Comparison of ENCODE assay signal across 20 cellular contexts in genomic region chr14:23457587-23458445, GRCh38. TPM values are rescaled to one million over a fixed set of nuclear protein-coding genes. Genes with fewer than 3 reads are reported as not detected.
A peak's percentile ranks its signal among the peaks of the same experiment; 100 is the strongest.
DNase-seq lines count a peak whose midpoint lies in the region; ATAC-seq and TF ChIP-seq lines count a peak whose summit lies in the region.
"Had no signal": no experiment of that assay in that cellular context is flagged by ENCODE, and none has a peak within 500 bp of the region (broad histone marks: within the 10 kb centered on the region; RNA-seq: fewer than 3 reads in every experiment).

No MANE protein-coding gene starts in this region.

- no peak for DNase-seq in Right ventricle myocardium superior
- DNase-seq in right atrium auricular region (ENCODE audit: low spot score) = no peak
- DNase-seq in M059J (ENCODE audit: low read depth) = peak; percentile 12
- peak; percentile 32 to 72 for DNase-seq in left colon
- no peak for DNase-seq in type B pancreatic cell (ENCODE audit: extremely low spot score, unreplicated experiment)
- DNase-seq in anterior cingulate cortex (lab: John Stamatoyannopoulos, UW) = no peak
- no peak for DNase-seq in effector CD8-positive, alpha-beta T cell (lab: John Stamatoyannopoulos, UW)
- no peak for DNase-seq in NCI-H1105 (lab: John Stamatoyannopoulos, UW)
- DNase-seq: 8988T, DMS153, EL, NCI-H1436 treated with DMSO at 0.1 percent for 48 hours, NCI-H2081, NCI-H748 treated with DMSO at 0.1 percent for 48 hours, RPMI8226 had no signal

- no peaks in the 10 kb centered on the region for H3K36me3 ChIP-seq in right atrium auricular region

- peaks cover 9% of the 10 kb centered on the region for H3K27me3 Mint-ChIP-seq in type B pancreatic cell

- intact Hi-C loops in Right ventricle myocardium superior (cut with DNase I) = loop anchor here (10.0 kb wide), 1 partner anchor 133 kb away; the partner anchor contains the start of gene PABPN1
- intact Hi-C loops in left colon (cut with DNase I, micrococcal nuclease) = no loop called here

- H3K4me3 ChIP-seq in right atrium auricular region = no peak overlapping the region

- H3K4me3 Mint-ChIP-seq in type B pancreatic cell = no peak overlapping the region
- H3K4me3 Mint-ChIP-seq: B cell had no signal

- H3K27ac ChIP-seq in right atrium auricular region = no peak overlapping the region
- H3K27ac ChIP-seq: KMS-11 had no signal

- no peaks in the 10 kb centered on the region for H3K36me3 Mint-ChIP-seq in type B pancreatic cell

- TF ChIP-seq CTCF in right atrium auricular region (IDR thresholded peaks at IDR 0.05) (no peak), type B pancreatic cell (conservative IDR thresholded peaks at IDR 0.05) (no peak)

- ATAC-seq in Right ventricle myocardium superior (ENCODE audit: poor library complexity) (peak; percentile 9), left colon (peak; percentile 100)

- H3K27ac Mint-ChIP-seq in type B pancreatic cell = peak overlapping the region; percentile 27
- H3K27ac Mint-ChIP-seq: B cell had no signal

- H3K4me1 ChIP-seq in right atrium auricular region = no peaks in the 10 kb centered on the region

- H3K9me3 Mint-ChIP-seq in type B pancreatic cell = no peaks in the 10 kb centered on the region

- no peaks in the 10 kb centered on the region for H3K27me3 ChIP-seq in right atrium auricular region

- no peaks in the 10 kb centered on the region for H3K4me1 Mint-ChIP-seq in type B pancreatic cell (ENCODE audit: unreplicated experiment)
- H3K4me1 Mint-ChIP-seq: B cell had no signal

- H3K9me3 ChIP-seq in right atrium auricular region = no peaks in the 10 kb centered on the region

RNA-seq across cellular contexts. Expression of gene NGDN, which starts 11.7 kb away (rescaled TPM):
- total RNA-seq in Right ventricle myocardium superior (17.0 TPM), right atrium auricular region (10 to 100 TPM; 19.5 to 24.3 TPM), left colon (10 to 100 TPM; 22.2 to 24.1 TPM), type B pancreatic cell (ENCODE audit: low replicate concordance) (36.5 and 51.1 TPM in 2 replicates)
- total RNA-seq in M059J (2014; rRNA removed; shearing (Covaris generic)) = 37.3 and 46.4 TPM in 2 replicates

RNA-seq across cellular contexts. Expression of gene MYH7, which starts 22.4 kb away (rescaled TPM):
- total RNA-seq in Right ventricle myocardium superior = 11,793 TPM
- total RNA-seq in right atrium auricular region = 1,000 to 10,000 TPM; 1,082 to 4,592 TPM
- not detected in 2 replicates for total RNA-seq in M059J (2014; rRNA removed; shearing (Covaris generic))
- not detected for total RNA-seq in left colon
- total RNA-seq in type B pancreatic cell (ENCODE audit: low replicate concordance) = 0.14 TPM in 1 of 2 replicates, not detected in the other
- total RNA-seq: B cell, H4, MCF 10A, NCI-H460 had no signal

RNA-seq across cellular contexts. Expression of gene MYH6, which starts 49.7 kb away (rescaled TPM):
- 4,934 TPM for total RNA-seq in Right ventricle myocardium superior
- over 10,000 TPM in 1 of 2 donors, 1,000 to 10,000 TPM in 1; 8,253 to 13,240 TPM for total RNA-seq in right atrium auricular region
- not detected in 2 replicates for total RNA-seq in M059J (2014; rRNA removed; shearing (Covaris generic))
- not detected for total RNA-seq in left colon
- 0.24 and 0.50 TPM in 2 replicates for total RNA-seq in type B pancreatic cell (ENCODE audit: low replicate concordance)
- total RNA-seq: B cell, H4, MCF 10A, NCI-H460 had no signal

Comparison
In these comparisons a context has a peak if more than half of its experiments do, and no peak if none do; other contexts are left out.
1. DNase-seq: peak in M059J (single experiment) and left colon (2 of 2); none in Right ventricle myocardium superior (single experiment), right atrium auricular region (single experiment), type B pancreatic cell (single experiment), anterior cingulate cortex (0 of 58), effector CD8-positive, alpha-beta T cell (single experiment) and NCI-H1105 (single experiment).
2. RNA of gene MYH7, which starts 22.4 kb away (total RNA-seq): 11,793 TPM in Right ventricle myocardium superior (single experiment) and 1,082 to 4,592 TPM in right atrium auricular region; 0.14 TPM in type B pancreatic cell, not detected in left colon and not detected in M059J; every median in the first group is over 100 times any median in the second.
3. RNA of gene MYH6, which starts 49.7 kb away (total RNA-seq): 8,253 to 13,240 TPM in right atrium auricular region and 4,934 TPM in Right ventricle myocardium superior (single experiment); 0.24 to 0.50 TPM in type B pancreatic cell, not detected in M059J and not detected in left colon; every median in the first group is over 1,000 times any median in the second.